23 cellular contexts compared by ENCODE assay signal in genomic region chr6:34979218-34979617, GRCh38.
DNase-seq lines count a peak whose midpoint lies in the region; ATAC-seq, FAIRE-seq and TF ChIP-seq lines count a peak whose summit lies in the region.
"Had no signal": no experiment of that assay in that cellular context is flagged by ENCODE, and none has a peak within 500 bp of the region (broad histone marks: within the 10 kb centered on the region; RNA-seq: fewer than 3 reads in every experiment).

No MANE protein-coding gene starts in this region.

- H3K4me2 ChIP-seq in SK-N-SH (no peak overlapping the region), K562 (ENCODE audit: insufficient read depth, low read length) (no peak overlapping the region)

- intact Hi-C loops in K562 (cut with micrococcal nuclease): no loop called here

- no peaks in the 10 kb centered on the region for H3K79me2 ChIP-seq in SK-N-SH (ENCODE audit: insufficient read depth)
- no peaks in the 10 kb centered on the region for H3K79me2 ChIP-seq in K562 (ENCODE audit: control insufficient read depth, insufficient read depth, low read length)

- DNase-seq in SK-N-SH (no peak), GM12865 (ENCODE audit: low read depth) (peak; percentile 9), K562 (ENCODE audit: extremely low read depth in 1 of 4, low spot score in 3 of 4) (no peak), left kidney (ENCODE audit: low read depth, low spot score) (peak; percentile 45), Peyer's patch (no peak), NCI-H524 treated with DMSO at 0.1 percent for 48 hours (lab: John Stamatoyannopoulos, UW) (no peak), glomerular visceral epithelial cell (ENCODE audit: extremely low spot score) (no peak)
- DNase-seq: BE2C; CD8-positive, alpha-beta memory T cell; DMS79 treated with DMSO at 0.1 percent for 48 hours; NCI-H1105; NCI-H1436 treated with DMSO at 0.1 percent for 48 hours; NCI-H187 treated with DMSO at 0.1 percent for 48 hours; NCI-H2107; NCI-H524; SIG-M5 had no signal

- H2AFZ ChIP-seq in SK-N-SH (ENCODE audit: low read depth): no peak overlapping the region
- no peak overlapping the region for H2AFZ ChIP-seq in K562 (ENCODE audit: low read depth, low read length)

- H3K9me2 ChIP-seq in SK-N-SH: no peaks in the 10 kb centered on the region

- H3K9me1 ChIP-seq in K562 (ENCODE audit: control insufficient read depth, insufficient read depth, low read length): no peaks in the 10 kb centered on the region

- TF ChIP-seq RAD21 in SK-N-SH (IDR thresholded peaks at IDR 0.05; ENCODE audit: low read length) (no peak), K562 (CRISPR knock-in tag; conservative IDR thresholded peaks at IDR 0.05 in 1 of 2, IDR thresholded peaks at IDR 0.05 in 1 of 2) (no peak)

- H3K27ac ChIP-seq in SK-N-SH (ENCODE audit: low read depth in 2 of 2, low read length in 1 of 2): no peak overlapping the region; a peak in 1 of 4 replicates
- no peak overlapping the region for H3K27ac ChIP-seq in K562 (ENCODE audit: extremely low read depth, low read depth, low read length)
- no peak overlapping the region for H3K27ac ChIP-seq in Peyer's patch
- H3K27ac ChIP-seq: 22Rv1, HL-60, RWPE1, SK-N-MC had no signal

- no peak for TF ChIP-seq POLR2A in K562 (conservative IDR thresholded peaks at IDR 0.05)
- TF ChIP-seq POLR2A in Peyer's patch (IDR thresholded peaks at IDR 0.05): no peak

- H3K4me3 ChIP-seq in SK-N-SH (ENCODE audit: low read depth in 2 of 2, low read length in 1 of 2) (no peak overlapping the region), GM12865 (ENCODE audit: low read depth, low read length) (no peak overlapping the region), K562 (no peak overlapping the region), Peyer's patch (no peak overlapping the region)
- H3K4me3 ChIP-seq: SK-N-MC had no signal

- no peak overlapping the region for H3K9ac ChIP-seq in SK-N-SH
- no peak overlapping the region for H3K9ac ChIP-seq in K562 (ENCODE audit: insufficient read depth in 1 of 2, low read depth in 2 of 2, low read length in 2 of 2)

- FAIRE-seq in K562 (lab: Jason Lieb, UNC): no peak
- FAIRE-seq: GM18507, H54 had no signal

- H3F3A ChIP-seq in SK-N-SH (replicated peaks; ENCODE audit: insufficient read depth): peaks cover 3% of the 10 kb centered on the region

- no peaks in the 10 kb centered on the region for H3K9me3 ChIP-seq in SK-N-SH
- H3K9me3 ChIP-seq in K562 (replicated peaks; ENCODE audit: control insufficient read depth, insufficient read depth, low read depth, low read length): no peaks in the 10 kb centered on the region
- H3K9me3 ChIP-seq in Peyer's patch: no peaks in the 10 kb centered on the region
- H3K9me3 ChIP-seq: BE2C had no signal

- H3K4me1 ChIP-seq in SK-N-SH (ENCODE audit: control insufficient read depth in 1 of 2, insufficient read depth in 2 of 2, low read depth in 1 of 2, low read length in 1 of 2) (peaks cover 3 to 8% of the 10 kb centered on the region in 2 experiments; a peak in 3 of 4 replicates), K562 (replicated peaks in 1 of 2; ENCODE audit: control insufficient read depth in 2 of 2, insufficient read depth in 2 of 2, low read length in 2 of 2) (peaks cover 9 to 15% of the 10 kb centered on the region in 2 experiments; a peak in 3 of 5 replicates), Peyer's patch (no peaks in the 10 kb centered on the region)
- H3K4me1 ChIP-seq: BE2C had no signal

- TF ChIP-seq EP300 in SK-N-SH (IDR thresholded peaks at IDR 0.05; ENCODE audit: borderline replicate concordance in 1 of 2, low read depth in 1 of 2, low read length in 1 of 2) (no peak), K562 (IDR thresholded peaks at IDR 0.05; ENCODE audit: low read length) (no peak)

- peak; percentile 65 for ATAC-seq in SK-N-SH treated with all-trans-retinoic acid at 6 μM for 48 hours
- ATAC-seq in K562: no peak

- BruUV-seq in K562 (replicated peaks; lab: Mats Ljungman, UMichigan): no TSS peak

- TF ChIP-seq CTCF in SK-N-SH (IDR thresholded peaks at IDR 0.05): no peak
- no peak for TF ChIP-seq CTCF in GM12865 (IDR thresholded peaks at IDR 0.05; ENCODE audit: insufficient read depth, low read depth, low read length, missing control alignments)
- no peak for TF ChIP-seq CTCF in K562 (IDR thresholded peaks at IDR 0.05 in 2 of 3, conservative IDR thresholded peaks at IDR 0.05 in 1 of 3; ENCODE audit: insufficient read depth in 2 of 3, low read depth in 1 of 3, low read length in 3 of 3)
- no peak for TF ChIP-seq CTCF in Peyer's patch (IDR thresholded peaks at IDR 0.05)

- H4K20me1 ChIP-seq in SK-N-SH (ENCODE audit: insufficient read depth) (no peaks in the 10 kb centered on the region), K562 (replicated peaks; ENCODE audit: control insufficient read depth, insufficient read depth, low read length) (no peaks in the 10 kb centered on the region)

- H3K36me3 ChIP-seq in SK-N-SH (replicated peaks in 1 of 2; ENCODE audit: control insufficient read depth in 1 of 2, insufficient read depth in 2 of 2, low read length in 1 of 2) (peaks cover 9 to 13% of the 10 kb centered on the region in 2 experiments), K562 (ENCODE audit: control insufficient read depth, insufficient read depth, low read length) (peaks cover 20% of the 10 kb centered on the region; the same call in 2 of the 3 replicates), Peyer's patch (peaks cover 0 to 32% (median 0%) of the 10 kb centered on the region in 3 donors)
- H3K36me3 ChIP-seq: BE2C had no signal

- CTCF ChIA-PET in SK-N-SH (lab: Yijun Ruan, JAX) (interaction anchor here (1.0 to 2.6 kb wide), 5 partner anchors 14 to 226 kb away, joined by 3 to 13 read pairs (median 4); no protein-coding TSS in a partner anchor), K562 (lab: Yijun Ruan, JAX; ENCODE audit: low intra/inter-chr PET ratio) (no interaction called here)

- POLR2A ChIA-PET in SK-N-SH (lab: Yijun Ruan, JAX) (no interaction called here), K562 (lab: Yijun Ruan, JAX) (interaction anchor here (0.5 to 1.2 kb wide), 4 partner anchors 8 to 316 kb away, joined by 3 to 5 read pairs (median 4); no protein-coding TSS in a partner anchor)

- no peaks in the 10 kb centered on the region for H3K27me3 ChIP-seq in SK-N-SH (ENCODE audit: insufficient read depth)
- no peaks in the 10 kb centered on the region for H3K27me3 ChIP-seq in K562 (ENCODE audit: control insufficient read depth in 2 of 2, insufficient read depth in 2 of 2, low read length in 2 of 2)
- no peaks in the 10 kb centered on the region for H3K27me3 ChIP-seq in Peyer's patch
- H3K27me3 ChIP-seq: BE2C had no signal

- 98% methylated on average over 2 of the region's 2 CpGs for WGBS in SK-N-SH (ENCODE audit: low lambda C conversion rate)
- 56% methylated on average over 2 of the region's 2 CpGs for WGBS in K562 (ENCODE audit: insufficient coverage, low coverage, missing lambda C conversion rate)

- in situ Hi-C loops in K562 (cut with MboI): no loop called here

TF ChIP-seq in SK-N-SH treated with all-trans-retinoic acid at 6 μM for 48 hours, 23 proteins besides CTCF, POLR2A, EP300 and RAD21 (continues in another document):
- TF ChIP-seq CREB5 (CRISPR knock-in tag; IDR thresholded peaks at IDR 0.05; ENCODE audit: low read depth) (no peak), ISL1 (CRISPR knock-in tag; IDR thresholded peaks at IDR 0.05) (no peak), ZNF8 (CRISPR knock-in tag; IDR thresholded peaks at IDR 0.05) (no peak), ZNF70 (CRISPR knock-in tag; IDR thresholded peaks at IDR 0.05) (no peak), PPARA (CRISPR knock-in tag; IDR thresholded peaks at IDR 0.05; ENCODE audit: borderline replicate concordance) (no peak)

TF ChIP-seq in SK-N-SH, 30 proteins besides CTCF, POLR2A, EP300 and RAD21 (continues in another document):
- TF ChIP-seq POLR2AphosphoS5 (IDR thresholded peaks at IDR 0.05; ENCODE audit: low read depth, low read length) (no peak), RFX5 (IDR thresholded peaks at IDR 0.05; ENCODE audit: low read length) (no peak), SMC3 (IDR thresholded peaks at IDR 0.05; ENCODE audit: low read depth, low read length) (no peak), FOXM1 (IDR thresholded peaks at IDR 0.05; ENCODE audit: low read depth) (no peak)
- TF ChIP-seq, protein P1, sequence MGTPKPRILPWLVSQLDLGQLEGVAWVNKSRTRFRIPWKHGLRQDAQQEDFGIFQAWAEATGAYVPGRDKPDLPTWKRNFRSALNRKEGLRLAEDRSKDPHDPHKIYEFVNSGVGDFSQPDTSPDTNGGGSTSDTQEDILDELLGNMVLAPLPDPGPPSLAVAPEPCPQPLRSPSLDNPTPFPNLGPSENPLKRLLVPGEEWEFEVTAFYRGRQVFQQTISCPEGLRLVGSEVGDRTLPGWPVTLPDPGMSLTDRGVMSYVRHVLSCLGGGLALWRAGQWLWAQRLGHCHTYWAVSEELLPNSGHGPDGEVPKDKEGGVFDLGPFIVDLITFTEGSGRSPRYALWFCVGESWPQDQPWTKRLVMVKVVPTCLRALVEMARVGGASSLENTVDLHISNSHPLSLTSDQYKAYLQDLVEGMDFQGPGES (IDR thresholded peaks at IDR 0.05; ENCODE audit: low read depth, low read length): no peak

TF ChIP-seq in K562, 482 proteins besides CTCF, POLR2A, EP300 and RAD21:
- TF ChIP-seq MEIS2 (IDR thresholded peaks at IDR 0.05; ENCODE audit: partially characterized antibody) (peak; percentile 34), ZNF282 (CRISPR knock-in tag; IDR thresholded peaks at IDR 0.05) (no peak), ARHGAP35 (IDR thresholded peaks at IDR 0.05; ENCODE audit: partially characterized antibody) (no peak)

Comparison
In these comparisons a context has a peak if more than half of its experiments do, and no peak if none do; other contexts are left out.
1. DNase-seq: peak in GM12865 (single experiment) and left kidney (single experiment); none in SK-N-SH (single experiment), K562 (0 of 4), Peyer's patch (0 of 3), NCI-H524 treated with DMSO at 0.1 percent for 48 hours (single experiment) and glomerular visceral epithelial cell (single experiment).